Comparison of ENCODE assay signal across 1 cellular context in the genomic region with DNA sequence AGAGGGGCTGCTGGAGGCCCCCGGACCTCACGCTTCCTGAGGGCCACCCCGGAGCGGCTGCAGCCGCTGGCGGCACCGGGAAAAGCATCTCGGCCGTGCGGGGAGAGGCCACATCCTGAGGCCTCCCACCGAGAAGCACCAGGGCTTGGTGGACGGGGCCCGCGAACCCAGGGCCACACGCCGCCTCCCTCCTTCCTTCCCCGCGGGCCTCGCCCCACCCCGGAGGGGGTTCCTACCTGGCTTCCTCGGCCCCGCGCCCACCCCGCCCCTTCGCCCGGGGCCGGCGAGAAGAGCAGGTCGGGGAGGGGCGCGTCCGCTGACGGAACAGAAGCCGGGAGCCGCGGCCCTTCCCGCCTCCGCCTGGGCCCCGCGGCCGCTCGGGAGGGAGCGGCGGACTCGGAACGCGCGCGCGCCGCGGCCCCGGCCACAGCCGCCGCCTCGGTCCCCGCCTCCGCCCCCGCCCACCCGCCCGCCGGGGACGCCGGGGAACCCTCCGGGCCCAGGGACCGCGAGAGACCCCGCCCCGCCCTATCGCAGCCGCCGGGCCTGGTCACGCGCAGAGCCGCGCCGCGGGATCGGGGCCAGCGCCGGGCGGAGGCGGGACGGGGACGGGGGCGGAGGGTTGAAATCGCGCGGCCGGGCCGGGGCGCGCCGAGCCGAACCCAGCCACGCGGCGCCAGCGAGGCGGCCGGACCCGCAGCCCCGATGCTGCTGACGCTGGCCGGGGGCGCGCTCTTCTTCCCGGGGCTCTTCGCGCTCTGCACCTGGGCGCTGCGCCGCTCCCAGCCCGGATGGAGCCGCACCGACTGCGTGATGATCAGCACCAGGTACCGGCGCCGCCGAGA.
TF ChIP-seq lines count a peak whose summit lies in the region.

A gene (plus strand): TSS at position 654 of the 845 bp plus-strand sequence. CDS start 52 bp downstream, at position 706.

TF ChIP-seq in HepG2, 621 proteins besides CTCF, POLR2A, EP300 and RAD21 (continued from another document and continues in another):
- TF ChIP-seq, protein P1, sequence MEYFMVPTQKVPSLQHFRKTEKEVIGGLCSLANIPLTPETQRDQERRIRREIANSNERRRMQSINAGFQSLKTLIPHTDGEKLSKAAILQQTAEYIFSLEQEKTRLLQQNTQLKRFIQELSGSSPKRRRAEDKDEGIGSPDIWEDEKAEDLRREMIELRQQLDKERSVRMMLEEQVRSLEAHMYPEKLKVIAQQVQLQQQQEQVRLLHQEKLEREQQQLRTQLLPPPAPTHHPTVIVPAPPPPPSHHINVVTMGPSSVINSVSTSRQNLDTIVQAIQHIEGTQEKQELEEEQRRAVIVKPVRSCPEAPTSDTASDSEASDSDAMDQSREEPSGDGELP (IDR thresholded peaks at IDR 0.05; ENCODE audit: borderline replicate concordance, low read depth), result no peak
- TF ChIP-seq MYC (CRISPR knock-in tag; IDR thresholded peaks at IDR 0.05; ENCODE audit: borderline replicate concordance) (peak; percentile 17; the same call in 1 of the 2 replicates), ASH2L (IDR thresholded peaks at IDR 0.05; ENCODE audit: insufficient read length, low read depth, low read length) (peak; percentile 54), KLF16 (CRISPR knock-in tag; IDR thresholded peaks at IDR 0.05) (0 out of 4 replicates have a peak, but pooled peaks of 1 of the 2 experiments have one; percentile 33), FOXC1 (CRISPR knock-in tag; IDR thresholded peaks at IDR 0.05; ENCODE audit: borderline replicate concordance) (0 out of 2 replicates have a peak, but pooled peaks have one; percentile 27), ZBTB8A (CRISPR knock-in tag; IDR thresholded peaks at IDR 0.05; ENCODE audit: borderline replicate concordance, low read depth) (no peak), ATF7-NPFF (CRISPR knock-in tag; IDR thresholded peaks at IDR 0.05; ENCODE audit: low read depth) (0 out of 2 replicates have a peak, but pooled peaks have one; percentile 1), ZMYM4 (CRISPR knock-in tag; IDR thresholded peaks at IDR 0.05) (peak; percentile 37; the same call in 1 of the 2 replicates), REL (CRISPR knock-in tag; conservative IDR thresholded peaks at IDR 0.05) (no peak), NR2C2 (CRISPR knock-in tag; IDR thresholded peaks at IDR 0.05; ENCODE audit: borderline replicate concordance) (0 out of 2 replicates have a peak, but pooled peaks have one; percentile 16), AGO2 (optimal IDR thresholded peaks at IDR 0.05; ENCODE audit: low read depth, low read length) (peak; percentile 9), HNRNPK (IDR thresholded peaks at IDR 0.05; ENCODE audit: low read depth, low read length, poor library complexity, severe bottlenecking) (peak; percentile 26), ZNF777 (CRISPR knock-in tag; IDR thresholded peaks at IDR 0.05) (peak; percentile 71), ZNF577 (CRISPR knock-in tag; IDR thresholded peaks at IDR 0.05; ENCODE audit: borderline replicate concordance, low read depth) (no peak), SMC3 (IDR thresholded peaks at IDR 0.05; ENCODE audit: low read length) (no peak), ZNF333 (CRISPR knock-in tag; IDR thresholded peaks at IDR 0.05; ENCODE audit: borderline replicate concordance) (0 out of 2 replicates have a peak, but pooled peaks have one; percentile 31), THYN1 (CRISPR knock-in tag; IDR thresholded peaks at IDR 0.05; ENCODE audit: borderline replicate concordance, low read depth) (no peak), KDM5B (CRISPR knock-in tag; IDR thresholded peaks at IDR 0.05; ENCODE audit: borderline replicate concordance) (peak; percentile 55; the same call in 1 of the 2 replicates), ZFY (CRISPR knock-in tag; IDR thresholded peaks at IDR 0.05) (peak; percentile 73), YEATS4 (CRISPR knock-in tag; IDR thresholded peaks at IDR 0.05; ENCODE audit: borderline replicate concordance) (peak; percentile 39; the same call in 1 of the 2 replicates), ZNF432 (CRISPR knock-in tag; IDR thresholded peaks at IDR 0.05; ENCODE audit: borderline replicate concordance) (no peak), ZEB1 (IDR thresholded peaks at IDR 0.05; ENCODE audit: insufficient replicate concordance, low read depth) (peak; percentile 54), HOXD1 (CRISPR knock-in tag; IDR thresholded peaks at IDR 0.05) (0 out of 2 replicates have a peak, but pooled peaks have one; percentile 70), NPAS2 (CRISPR knock-in tag; IDR thresholded peaks at IDR 0.05; ENCODE audit: borderline replicate concordance) (no peak), NCOA2 (CRISPR knock-in tag; IDR thresholded peaks at IDR 0.05) (no peak), MED13 (CRISPR knock-in tag; IDR thresholded peaks at IDR 0.05) (0 out of 2 replicates have a peak, but pooled peaks have one; percentile 25), MXI1 (IDR thresholded peaks at IDR 0.05; ENCODE audit: borderline replicate concordance, low read depth, low read length) (peak; percentile 9; the same call in 1 of the 3 replicates), ZNF792 (CRISPR knock-in tag; IDR thresholded peaks at IDR 0.05) (0 out of 2 replicates have a peak, but pooled peaks have one; percentile 16), ZMYM2 (CRISPR knock-in tag; IDR thresholded peaks at IDR 0.05) (0 out of 2 replicates have a peak, but pooled peaks have one; percentile 63)
- TF ChIP-seq, protein P2, sequence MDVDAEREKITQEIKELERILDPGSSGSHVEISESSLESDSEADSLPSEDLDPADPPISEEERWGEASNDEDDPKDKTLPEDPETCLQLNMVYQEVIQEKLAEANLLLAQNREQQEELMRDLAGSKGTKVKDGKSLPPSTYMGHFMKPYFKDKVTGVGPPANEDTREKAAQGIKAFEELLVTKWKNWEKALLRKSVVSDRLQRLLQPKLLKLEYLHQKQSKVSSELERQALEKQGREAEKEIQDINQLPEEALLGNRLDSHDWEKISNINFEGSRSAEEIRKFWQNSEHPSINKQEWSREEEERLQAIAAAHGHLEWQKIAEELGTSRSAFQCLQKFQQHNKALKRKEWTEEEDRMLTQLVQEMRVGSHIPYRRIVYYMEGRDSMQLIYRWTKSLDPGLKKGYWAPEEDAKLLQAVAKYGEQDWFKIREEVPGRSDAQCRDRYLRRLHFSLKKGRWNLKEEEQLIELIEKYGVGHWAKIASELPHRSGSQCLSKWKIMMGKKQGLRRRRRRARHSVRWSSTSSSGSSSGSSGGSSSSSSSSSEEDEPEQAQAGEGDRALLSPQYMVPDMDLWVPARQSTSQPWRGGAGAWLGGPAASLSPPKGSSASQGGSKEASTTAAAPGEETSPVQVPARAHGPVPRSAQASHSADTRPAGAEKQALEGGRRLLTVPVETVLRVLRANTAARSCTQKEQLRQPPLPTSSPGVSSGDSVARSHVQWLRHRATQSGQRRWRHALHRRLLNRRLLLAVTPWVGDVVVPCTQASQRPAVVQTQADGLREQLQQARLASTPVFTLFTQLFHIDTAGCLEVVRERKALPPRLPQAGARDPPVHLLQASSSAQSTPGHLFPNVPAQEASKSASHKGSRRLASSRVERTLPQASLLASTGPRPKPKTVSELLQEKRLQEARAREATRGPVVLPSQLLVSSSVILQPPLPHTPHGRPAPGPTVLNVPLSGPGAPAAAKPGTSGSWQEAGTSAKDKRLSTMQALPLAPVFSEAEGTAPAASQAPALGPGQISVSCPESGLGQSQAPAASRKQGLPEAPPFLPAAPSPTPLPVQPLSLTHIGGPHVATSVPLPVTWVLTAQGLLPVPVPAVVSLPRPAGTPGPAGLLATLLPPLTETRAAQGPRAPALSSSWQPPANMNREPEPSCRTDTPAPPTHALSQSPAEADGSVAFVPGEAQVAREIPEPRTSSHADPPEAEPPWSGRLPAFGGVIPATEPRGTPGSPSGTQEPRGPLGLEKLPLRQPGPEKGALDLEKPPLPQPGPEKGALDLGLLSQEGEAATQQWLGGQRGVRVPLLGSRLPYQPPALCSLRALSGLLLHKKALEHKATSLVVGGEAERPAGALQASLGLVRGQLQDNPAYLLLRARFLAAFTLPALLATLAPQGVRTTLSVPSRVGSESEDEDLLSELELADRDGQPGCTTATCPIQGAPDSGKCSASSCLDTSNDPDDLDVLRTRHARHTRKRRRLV (CRISPR knock-in tag; IDR thresholded peaks at IDR 0.05), result no peak
- TF ChIP-seq, protein P3, sequence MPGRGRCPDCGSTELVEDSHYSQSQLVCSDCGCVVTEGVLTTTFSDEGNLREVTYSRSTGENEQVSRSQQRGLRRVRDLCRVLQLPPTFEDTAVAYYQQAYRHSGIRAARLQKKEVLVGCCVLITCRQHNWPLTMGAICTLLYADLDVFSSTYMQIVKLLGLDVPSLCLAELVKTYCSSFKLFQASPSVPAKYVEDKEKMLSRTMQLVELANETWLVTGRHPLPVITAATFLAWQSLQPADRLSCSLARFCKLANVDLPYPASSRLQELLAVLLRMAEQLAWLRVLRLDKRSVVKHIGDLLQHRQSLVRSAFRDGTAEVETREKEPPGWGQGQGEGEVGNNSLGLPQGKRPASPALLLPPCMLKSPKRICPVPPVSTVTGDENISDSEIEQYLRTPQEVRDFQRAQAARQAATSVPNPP (CRISPR knock-in tag; IDR thresholded peaks at IDR 0.05), result 0 out of 2 replicates have a peak, but pooled peaks have one; percentile 16
- TF ChIP-seq, protein P4, sequence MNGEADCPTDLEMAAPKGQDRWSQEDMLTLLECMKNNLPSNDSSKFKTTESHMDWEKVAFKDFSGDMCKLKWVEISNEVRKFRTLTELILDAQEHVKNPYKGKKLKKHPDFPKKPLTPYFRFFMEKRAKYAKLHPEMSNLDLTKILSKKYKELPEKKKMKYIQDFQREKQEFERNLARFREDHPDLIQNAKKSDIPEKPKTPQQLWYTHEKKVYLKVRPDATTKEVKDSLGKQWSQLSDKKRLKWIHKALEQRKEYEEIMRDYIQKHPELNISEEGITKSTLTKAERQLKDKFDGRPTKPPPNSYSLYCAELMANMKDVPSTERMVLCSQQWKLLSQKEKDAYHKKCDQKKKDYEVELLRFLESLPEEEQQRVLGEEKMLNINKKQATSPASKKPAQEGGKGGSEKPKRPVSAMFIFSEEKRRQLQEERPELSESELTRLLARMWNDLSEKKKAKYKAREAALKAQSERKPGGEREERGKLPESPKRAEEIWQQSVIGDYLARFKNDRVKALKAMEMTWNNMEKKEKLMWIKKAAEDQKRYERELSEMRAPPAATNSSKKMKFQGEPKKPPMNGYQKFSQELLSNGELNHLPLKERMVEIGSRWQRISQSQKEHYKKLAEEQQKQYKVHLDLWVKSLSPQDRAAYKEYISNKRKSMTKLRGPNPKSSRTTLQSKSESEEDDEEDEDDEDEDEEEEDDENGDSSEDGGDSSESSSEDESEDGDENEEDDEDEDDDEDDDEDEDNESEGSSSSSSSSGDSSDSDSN (CRISPR knock-in tag; IDR thresholded peaks at IDR 0.05), result peak; percentile 76
- TF ChIP-seq, protein P5, sequence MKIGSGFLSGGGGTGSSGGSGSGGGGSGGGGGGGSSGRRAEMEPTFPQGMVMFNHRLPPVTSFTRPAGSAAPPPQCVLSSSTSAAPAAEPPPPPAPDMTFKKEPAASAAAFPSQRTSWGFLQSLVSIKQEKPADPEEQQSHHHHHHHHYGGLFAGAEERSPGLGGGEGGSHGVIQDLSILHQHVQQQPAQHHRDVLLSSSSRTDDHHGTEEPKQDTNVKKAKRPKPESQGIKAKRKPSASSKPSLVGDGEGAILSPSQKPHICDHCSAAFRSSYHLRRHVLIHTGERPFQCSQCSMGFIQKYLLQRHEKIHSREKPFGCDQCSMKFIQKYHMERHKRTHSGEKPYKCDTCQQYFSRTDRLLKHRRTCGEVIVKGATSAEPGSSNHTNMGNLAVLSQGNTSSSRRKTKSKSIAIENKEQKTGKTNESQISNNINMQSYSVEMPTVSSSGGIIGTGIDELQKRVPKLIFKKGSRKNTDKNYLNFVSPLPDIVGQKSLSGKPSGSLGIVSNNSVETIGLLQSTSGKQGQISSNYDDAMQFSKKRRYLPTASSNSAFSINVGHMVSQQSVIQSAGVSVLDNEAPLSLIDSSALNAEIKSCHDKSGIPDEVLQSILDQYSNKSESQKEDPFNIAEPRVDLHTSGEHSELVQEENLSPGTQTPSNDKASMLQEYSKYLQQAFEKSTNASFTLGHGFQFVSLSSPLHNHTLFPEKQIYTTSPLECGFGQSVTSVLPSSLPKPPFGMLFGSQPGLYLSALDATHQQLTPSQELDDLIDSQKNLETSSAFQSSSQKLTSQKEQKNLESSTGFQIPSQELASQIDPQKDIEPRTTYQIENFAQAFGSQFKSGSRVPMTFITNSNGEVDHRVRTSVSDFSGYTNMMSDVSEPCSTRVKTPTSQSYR (CRISPR knock-in tag; IDR thresholded peaks at IDR 0.05; ENCODE audit: borderline replicate concordance), result peak; percentile 17; the same call in 1 of the 2 replicates
- TF ChIP-seq, protein P6, sequence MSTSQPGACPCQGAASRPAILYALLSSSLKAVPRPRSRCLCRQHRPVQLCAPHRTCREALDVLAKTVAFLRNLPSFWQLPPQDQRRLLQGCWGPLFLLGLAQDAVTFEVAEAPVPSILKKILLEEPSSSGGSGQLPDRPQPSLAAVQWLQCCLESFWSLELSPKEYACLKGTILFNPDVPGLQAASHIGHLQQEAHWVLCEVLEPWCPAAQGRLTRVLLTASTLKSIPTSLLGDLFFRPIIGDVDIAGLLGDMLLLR (CRISPR knock-in tag; IDR thresholded peaks at IDR 0.05), result no peak
- TF ChIP-seq, protein P7, sequence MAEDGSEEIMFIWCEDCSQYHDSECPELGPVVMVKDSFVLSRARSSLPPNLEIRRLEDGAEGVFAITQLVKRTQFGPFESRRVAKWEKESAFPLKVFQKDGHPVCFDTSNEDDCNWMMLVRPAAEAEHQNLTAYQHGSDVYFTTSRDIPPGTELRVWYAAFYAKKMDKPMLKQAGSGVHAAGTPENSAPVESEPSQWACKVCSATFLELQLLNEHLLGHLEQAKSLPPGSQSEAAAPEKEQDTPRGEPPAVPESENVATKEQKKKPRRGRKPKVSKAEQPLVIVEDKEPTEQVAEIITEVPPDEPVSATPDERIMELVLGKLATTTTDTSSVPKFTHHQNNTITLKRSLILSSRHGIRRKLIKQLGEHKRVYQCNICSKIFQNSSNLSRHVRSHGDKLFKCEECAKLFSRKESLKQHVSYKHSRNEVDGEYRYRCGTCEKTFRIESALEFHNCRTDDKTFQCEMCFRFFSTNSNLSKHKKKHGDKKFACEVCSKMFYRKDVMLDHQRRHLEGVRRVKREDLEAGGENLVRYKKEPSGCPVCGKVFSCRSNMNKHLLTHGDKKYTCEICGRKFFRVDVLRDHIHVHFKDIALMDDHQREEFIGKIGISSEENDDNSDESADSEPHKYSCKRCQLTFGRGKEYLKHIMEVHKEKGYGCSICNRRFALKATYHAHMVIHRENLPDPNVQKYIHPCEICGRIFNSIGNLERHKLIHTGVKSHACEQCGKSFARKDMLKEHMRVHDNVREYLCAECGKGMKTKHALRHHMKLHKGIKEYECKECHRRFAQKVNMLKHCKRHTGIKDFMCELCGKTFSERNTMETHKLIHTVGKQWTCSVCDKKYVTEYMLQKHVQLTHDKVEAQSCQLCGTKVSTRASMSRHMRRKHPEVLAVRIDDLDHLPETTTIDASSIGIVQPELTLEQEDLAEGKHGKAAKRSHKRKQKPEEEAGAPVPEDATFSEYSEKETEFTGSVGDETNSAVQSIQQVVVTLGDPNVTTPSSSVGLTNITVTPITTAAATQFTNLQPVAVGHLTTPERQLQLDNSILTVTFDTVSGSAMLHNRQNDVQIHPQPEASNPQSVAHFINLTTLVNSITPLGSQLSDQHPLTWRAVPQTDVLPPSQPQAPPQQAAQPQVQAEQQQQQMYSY (CRISPR knock-in tag; IDR thresholded peaks at IDR 0.05), result 0 out of 2 replicates have a peak, but pooled peaks have one; percentile 16
- TF ChIP-seq, protein P8, sequence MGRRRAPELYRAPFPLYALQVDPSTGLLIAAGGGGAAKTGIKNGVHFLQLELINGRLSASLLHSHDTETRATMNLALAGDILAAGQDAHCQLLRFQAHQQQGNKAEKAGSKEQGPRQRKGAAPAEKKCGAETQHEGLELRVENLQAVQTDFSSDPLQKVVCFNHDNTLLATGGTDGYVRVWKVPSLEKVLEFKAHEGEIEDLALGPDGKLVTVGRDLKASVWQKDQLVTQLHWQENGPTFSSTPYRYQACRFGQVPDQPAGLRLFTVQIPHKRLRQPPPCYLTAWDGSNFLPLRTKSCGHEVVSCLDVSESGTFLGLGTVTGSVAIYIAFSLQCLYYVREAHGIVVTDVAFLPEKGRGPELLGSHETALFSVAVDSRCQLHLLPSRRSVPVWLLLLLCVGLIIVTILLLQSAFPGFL (CRISPR knock-in tag; IDR thresholded peaks at IDR 0.05), result no peak
